Comparison of ENCODE assay signal across 23 cellular contexts in genomic region chr3:44504566-44504965, GRCh38.
"Had no signal": no experiment of that assay in that cellular context is flagged by ENCODE, and none has a peak within 500 bp of the region (broad histone marks: within the 10 kb centered on the region; RNA-seq: fewer than 3 reads in every experiment).

No MANE protein-coding gene starts in this region.

- H3K27ac Mint-ChIP-seq: stimulated activated effector memory CD8-positive, alpha-beta T cell treated with anti-CD3 and anti-CD28 coated beads, Interleukin-12 subunit alpha, Interleukin-12 subunit beta, amount 100 ng/mL, for 72 hours; stimulated activated memory B cell treated with anti-CD40 and anti-IgM and Interleukin-4, amounts not matched to agents 10 μg/mL and 1 μg/mL and 100 μg/mL, for 72 hours; stimulated activated naive B cell treated with anti-CD40 and anti-IgM and Interleukin-4, amounts not matched to agents 10 μg/mL and 1 μg/mL and 100 μg/mL, for 72 hours; stimulated activated naive CD8-positive, alpha-beta T cell treated with anti-CD3 and anti-CD28 coated beads, Interleukin-15, amount 100 ng/mL, for 72 hours; stimulated activated naive CD8-positive, alpha-beta T cell treated with anti-CD3 and anti-CD28 coated beads, Interleukin-15, Interleukin-2, amounts not matched to agents 100 ng/mL and 50 ng/mL, for 24 hours; type B pancreatic cell had no signal

- DNase-seq: stimulated activated CD4-positive, alpha-beta T cell treated with anti-CD3 and anti-CD28 coated beads, Interleukin-2, amount 100 ng/mL, for 48 hours; stimulated activated CD4-positive, alpha-beta T cell treated with anti-CD3 and anti-CD28 coated beads, Interleukin-4, amount 100 ng/mL, for 1 hour; stimulated activated CD4-positive, alpha-beta T cell treated with anti-CD3 and anti-CD28 coated beads, Interleukin-4, amount 100 ng/mL, for 24 hours; stimulated activated CD4-positive, alpha-beta T cell treated with anti-CD3 and anti-CD28 coated beads, Interleukin-4, amount 100 ng/mL, for 4 hours; stimulated activated CD8-positive, alpha-beta memory T cell treated with anti-CD3 and anti-CD28 coated beads, Interleukin-4, amount 100 ng/mL, for 48 hours; stimulated activated naive B cell treated with anti-CD40 and anti-IgM and Interleukin-4, amounts not matched to agents 10 μg/mL and 1 μg/mL and 100 μg/mL, for 72 hours; stimulated activated naive CD4-positive, alpha-beta T cell; stimulated activated naive CD4-positive, alpha-beta T cell treated with Interleukin-2 at 50 U/mL for 16 hours; stimulated activated naive CD8-positive, alpha-beta T cell treated with anti-CD3 and anti-CD28 coated beads, Interleukin-15, amount 100 ng/mL, for 72 hours; stomach; substantia nigra; testis; thyroid gland; tibial artery; transverse colon; trophoblast cell; upper lobe of left lung; upper lobe of right lung; uterus had no signal

- H3K4me3 Mint-ChIP-seq: stimulated activated effector memory CD8-positive, alpha-beta T cell treated with anti-CD3 and anti-CD28 coated beads, Interleukin-12 subunit alpha, Interleukin-12 subunit beta, amount 100 ng/mL, for 72 hours; stimulated activated memory B cell treated with anti-CD40 and anti-IgM and Interleukin-4, amounts not matched to agents 10 μg/mL and 1 μg/mL and 100 μg/mL, for 72 hours; stimulated activated naive B cell treated with anti-CD40 and anti-IgM and Interleukin-4, amounts not matched to agents 10 μg/mL and 1 μg/mL and 100 μg/mL, for 72 hours; stimulated activated naive CD8-positive, alpha-beta T cell treated with anti-CD3 and anti-CD28 coated beads, Interleukin-15, amount 100 ng/mL, for 72 hours; stimulated activated naive CD8-positive, alpha-beta T cell treated with anti-CD3 and anti-CD28 coated beads, Interleukin-15, Interleukin-2, amounts not matched to agents 100 ng/mL and 50 ng/mL, for 24 hours; type B pancreatic cell had no signal

- ATAC-seq: stimulated activated effector memory CD8-positive, alpha-beta T cell treated with anti-CD3 and anti-CD28 coated beads, Interleukin-12 subunit alpha, Interleukin-12 subunit beta, amount 100 ng/mL, for 72 hours; stimulated activated memory B cell treated with anti-CD40 and anti-IgM and Interleukin-4, amounts not matched to agents 10 μg/mL and 1 μg/mL and 100 μg/mL, for 72 hours; stimulated activated naive B cell treated with anti-CD40 and anti-IgM and Interleukin-4, amounts not matched to agents 10 μg/mL and 1 μg/mL and 100 μg/mL, for 72 hours; stimulated activated naive CD8-positive, alpha-beta T cell treated with anti-CD3 and anti-CD28 coated beads, Interleukin-15, amount 100 ng/mL, for 72 hours; upper lobe of right lung had no signal

- H3K27me3 Mint-ChIP-seq: stimulated activated memory B cell treated with anti-CD40 and anti-IgM and Interleukin-4, amounts not matched to agents 10 μg/mL and 1 μg/mL and 100 μg/mL, for 72 hours; stimulated activated naive B cell treated with anti-CD40 and anti-IgM and Interleukin-4, amounts not matched to agents 10 μg/mL and 1 μg/mL and 100 μg/mL, for 72 hours; stimulated activated naive CD8-positive, alpha-beta T cell treated with anti-CD3 and anti-CD28 coated beads, Interleukin-15, amount 100 ng/mL, for 72 hours; stimulated activated naive CD8-positive, alpha-beta T cell treated with anti-CD3 and anti-CD28 coated beads, Interleukin-15, Interleukin-2, amounts not matched to agents 100 ng/mL and 50 ng/mL, for 24 hours; type B pancreatic cell had no signal
